Comparison of ENCODE assay signal across 25 cellular contexts in the genomic region with DNA sequence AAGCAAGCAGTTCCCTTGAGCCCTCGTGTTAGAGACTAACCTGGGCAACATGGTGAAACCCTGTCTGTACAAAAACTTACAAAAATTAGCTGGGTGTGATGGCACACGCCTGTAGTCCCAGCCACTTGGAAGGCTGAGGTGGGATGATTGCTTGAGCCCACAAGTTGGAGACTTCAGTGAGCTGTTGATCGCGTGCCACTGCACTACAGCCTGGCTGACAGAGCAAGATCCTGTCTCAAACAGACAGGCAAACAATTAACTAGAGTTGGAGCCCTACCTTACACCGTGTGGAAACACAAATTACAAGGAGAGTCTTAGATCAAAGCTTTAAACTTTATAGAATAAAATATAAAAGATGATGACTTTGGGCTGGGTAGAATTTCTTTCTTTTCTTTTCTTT.
A peak's percentile ranks its signal among the peaks of the same experiment; 100 is the strongest.
DNase-seq lines count a peak whose midpoint lies in the region; ATAC-seq and TF ChIP-seq lines count a peak whose summit lies in the region.
"Had no signal": no experiment of that assay in that cellular context is flagged by ENCODE, and none has a peak within 500 bp of the region (broad histone marks: within the 10 kb centered on the region; RNA-seq: fewer than 3 reads in every experiment).

No MANE protein-coding gene starts in this region.

- H3K27me3 ChIP-seq in right cardiac atrium (ENCODE audit: control insufficient read depth, insufficient read depth) (no peaks in the 10 kb centered on the region), sigmoid colon (no peaks in the 10 kb centered on the region)

- no peaks in the 10 kb centered on the region for H3K9me3 ChIP-seq in right cardiac atrium (ENCODE audit: control insufficient read depth, low read length)
- no peaks in the 10 kb centered on the region for H3K9me3 ChIP-seq in sigmoid colon
- H3K9me3 ChIP-seq: HAP-1 had no signal

- ATAC-seq in Right ventricle myocardium inferior: peak; percentile 31
- ATAC-seq in left cardiac atrium: no peak
- peak in 1 of 2 donors; percentile 10 for ATAC-seq in right cardiac atrium
- ATAC-seq in GM19328 (IDR thresholded peaks at IDR 0.05; ENCODE audit: unreplicated experiment): no peak
- no peak for ATAC-seq in GM18907 (IDR thresholded peaks at IDR 0.05; ENCODE audit: unreplicated experiment)
- ATAC-seq: Panc1 had no signal

- TF ChIP-seq CTCF in sigmoid colon (IDR thresholded peaks at IDR 0.05): no peak

- H3K27ac ChIP-seq in right cardiac atrium (ENCODE audit: low read length) (peak overlapping the region; percentile 70), sigmoid colon (no peak overlapping the region)
- H3K27ac ChIP-seq: 22Rv1, RWPE1, SK-N-MC had no signal

- no peak for DNase-seq in Right ventricle myocardium inferior (ENCODE audit: missing footprints)
- DNase-seq in left cardiac atrium: no peak
- no peak for DNase-seq in right cardiac atrium
- DNase-seq in sigmoid colon: peak; percentile 27
- DNase-seq in OCI-M1 (lab: John Stamatoyannopoulos, UW): no peak
- DNase-seq: CD8-positive, alpha-beta memory T cell; DMS79 treated with DMSO at 0.1 percent for 48 hours; GOT3; HFFc6; NCI-H1092; NCI-H1417 treated with DMSO at 0.1 percent for 48 hours; NCI-H1694 treated with DMSO at 0.1 percent for 48 hours; NCI-H2081 treated with DMSO at 0.1 percent for 48 hours; NCI-H2171; NCI-H226; NCI-H510A; NCI-H69; SIG-M5 had no signal

- TF ChIP-seq POLR2A in sigmoid colon (IDR thresholded peaks at IDR 0.05): no peak

- intact Hi-C loops in Right ventricle myocardium inferior (cut with DNase I) (no loop called here), left cardiac atrium (cut with DNase I) (no loop called here), right cardiac atrium (cut with DNase I) (no loop called here), sigmoid colon (cut with DNase I) (no loop called here)

- no peak for TF ChIP-seq EP300 in sigmoid colon (IDR thresholded peaks at IDR 0.05)

- H3K36me3 ChIP-seq in sigmoid colon: no peaks in the 10 kb centered on the region
- H3K36me3 ChIP-seq: HAP-1 had no signal

- 68% methylated on average over 5 of the region's 5 CpGs for WGBS in right cardiac atrium
- 83 to 91% methylated on average over 5 of the region's 5 CpGs for WGBS in sigmoid colon, 2 donors

- H3K4me1 ChIP-seq in right cardiac atrium (ENCODE audit: control insufficient read depth, insufficient read depth, low read length) (peaks cover 7% of the 10 kb centered on the region), sigmoid colon (peaks cover 0 to 2% (median 0%) of the 10 kb centered on the region in 4 donors)
- H3K4me1 ChIP-seq: HAP-1 had no signal

- H3K4me3 ChIP-seq in right cardiac atrium (ENCODE audit: low read length) (no peak overlapping the region), sigmoid colon (no peak overlapping the region)
- H3K4me3 ChIP-seq: HAP-1, SK-N-MC had no signal
